Comparison of ENCODE assay signal across 17 cellular contexts in the genomic region with DNA sequence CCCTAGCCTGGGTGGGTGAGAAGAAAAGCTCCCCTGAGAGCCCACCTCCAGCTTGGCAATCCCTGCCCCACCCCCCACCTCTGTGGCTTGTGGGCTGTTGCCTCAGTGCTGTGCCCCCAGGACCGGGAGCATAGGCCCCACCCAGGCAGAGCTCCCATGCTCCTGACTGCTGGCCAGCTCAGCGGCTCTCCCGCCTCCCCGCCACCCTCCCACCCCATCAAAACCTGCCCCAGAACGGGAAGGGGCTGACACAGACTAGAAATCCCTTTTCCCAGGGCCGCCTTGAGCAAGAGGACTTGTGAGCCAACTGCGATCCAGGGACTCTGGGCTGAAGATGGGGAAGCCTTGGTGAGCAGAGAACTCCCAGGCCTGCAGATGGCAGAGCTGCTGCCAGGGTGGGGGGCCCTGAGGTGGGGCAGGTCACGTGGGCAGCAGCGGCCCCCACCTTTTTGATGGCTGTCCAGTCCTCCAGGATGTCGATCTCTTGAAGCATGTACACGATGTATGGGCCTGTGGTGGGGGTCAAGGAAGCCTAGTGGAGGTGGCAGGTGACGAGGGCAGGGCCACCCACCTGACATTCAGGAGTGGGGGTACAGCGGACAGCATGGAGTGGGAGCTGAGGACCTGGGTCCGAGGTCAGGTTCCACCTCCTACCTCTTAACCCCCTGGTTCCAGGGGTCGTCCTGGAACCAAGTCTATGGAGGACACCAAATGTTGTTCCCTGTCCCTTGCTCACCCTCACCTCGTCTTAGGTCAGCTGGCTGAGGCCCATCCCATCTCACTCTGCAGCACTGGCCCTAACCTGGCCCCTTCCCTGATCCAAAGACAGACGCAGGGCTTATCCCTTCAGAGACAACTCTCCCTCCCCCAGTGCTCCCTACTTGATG. TPM values are rescaled to one million over a fixed set of nuclear protein-coding genes. Genes with fewer than 3 reads are reported as not detected.
DNase-seq lines count a peak whose midpoint lies in the region; TF ChIP-seq lines count a peak whose summit lies in the region.
"Had no signal": no experiment of that assay in that cellular context is flagged by ENCODE, and none has a peak within 500 bp of the region (broad histone marks: within the 10 kb centered on the region; RNA-seq: fewer than 3 reads in every experiment).

No MANE protein-coding gene starts in this region.

- no peaks in the 10 kb centered on the region for H4K20me1 ChIP-seq in mammary epithelial cell (ENCODE audit: insufficient read depth, low read length)

- TF ChIP-seq CTCF in AG04450 (IDR thresholded peaks at IDR 0.05; ENCODE audit: low read depth, low read length), result no peak
- no peak for TF ChIP-seq CTCF in NB4 (IDR thresholded peaks at IDR 0.05; ENCODE audit: low read depth, low read length)
- no peak for TF ChIP-seq CTCF in mammary epithelial cell (conservative IDR thresholded peaks at IDR 0.05 in 1 of 2, IDR thresholded peaks at IDR 0.05 in 1 of 2; ENCODE audit: extremely low read depth in 1 of 2, insufficient read depth in 1 of 2, low read depth in 1 of 2, low read length in 2 of 2)
- no peak for TF ChIP-seq CTCF in coronary artery (IDR thresholded peaks at IDR 0.05)

- no peak for TF ChIP-seq POLR2A in NB4 (IDR thresholded peaks at IDR 0.05; ENCODE audit: extremely low read depth, insufficient read length)

- dilution Hi-C loops in mammary epithelial cell (cut with HindIII; ENCODE audit: low sequenced_read_pairs), result loop anchor here (5.0 kb wide), 2 partner anchors 49 to 89 kb away; no protein-coding TSS in a partner anchor

- H2BK15ac ChIP-seq in mesenchymal stem cell (ENCODE audit: low read depth, poor library complexity, severe bottlenecking), result peak overlapping the region; percentile 71

- WGBS in mammary epithelial cell (ENCODE audit: low coverage, missing lambda C conversion rate), result 60% methylated on average over 8 of the region's 17 CpGs
- 87% methylated on average over 17 of the region's 17 CpGs for WGBS in mesenchymal stem cell

- DNase-seq in AG04450 (ENCODE audit: low read depth, low spot score) (no peak), NB4 (ENCODE audit: low read depth) (peak; percentile 45), mammary epithelial cell (no peak), mesenchymal stem cell (no peak), coronary artery (ENCODE audit: low spot score) (no peak), HK-2 (ENCODE audit: unreplicated experiment) (no peak)
- DNase-seq in stimulated activated naive CD4-positive, alpha-beta T cell treated with Interleukin-2 at 50 U/mL for 16 hours (lab: John Stamatoyannopoulos, UW), result no peak
- no peak for DNase-seq in CD4-positive, alpha-beta memory T cell
- DNase-seq: amniotic stem cell; DND-41; effector CD8-positive, alpha-beta T cell; foreskin melanocyte; NCI-H2029 treated with DMSO at 0.1 percent for 48 hours; NCI-H748 treated with DMSO at 0.1 percent for 48 hours; occipital lobe; T-cell had no signal

- no peak overlapping the region for H2AFZ ChIP-seq in mammary epithelial cell (ENCODE audit: low read depth, low read length)
- no peak overlapping the region for H2AFZ ChIP-seq in mesenchymal stem cell (ENCODE audit: low read depth, low read length)

- H2BK5ac ChIP-seq in mesenchymal stem cell (ENCODE audit: low read depth, low read length, poor library complexity, severe bottlenecking), result no peak overlapping the region

- BruUV-seq in mammary epithelial cell (replicated peaks; lab: Mats Ljungman, UMichigan), result no TSS peak

- H4K8ac ChIP-seq in mesenchymal stem cell (ENCODE audit: low read length), result no peak overlapping the region

- no peak overlapping the region for H3K4ac ChIP-seq in mesenchymal stem cell (ENCODE audit: low read depth in 1 of 2, low read length in 2 of 2)

- no peaks in the 10 kb centered on the region for H3K27me3 ChIP-seq in AG04450 (ENCODE audit: control insufficient read depth, insufficient read depth, low read length)
- no peaks in the 10 kb centered on the region for H3K27me3 ChIP-seq in mammary epithelial cell (ENCODE audit: insufficient read depth, low read length)
- H3K27me3 ChIP-seq in mesenchymal stem cell (ENCODE audit: control insufficient read depth in 1 of 2, insufficient read depth in 1 of 2, low read length in 2 of 2), result no peaks in the 10 kb centered on the region
- H3K27me3 ChIP-seq in CD4-positive, alpha-beta memory T cell (ENCODE audit: insufficient read depth, low read length), result no peaks in the 10 kb centered on the region

- H3K14ac ChIP-seq in mesenchymal stem cell (ENCODE audit: low read length in 2 of 2), result no peak overlapping the region

- H3K4me1 Mint-ChIP-seq in CD4-positive, alpha-beta memory T cell, result peaks cover 20 to 39% (median 28%) of the 10 kb centered on the region in 4 donors

- peak overlapping the region in 1 of 8 donors; percentile 10 for H3K4me3 Mint-ChIP-seq in CD4-positive, alpha-beta memory T cell

- POLR2A ChIA-PET in AG04450 (lab: Yijun Ruan, JAX), result interaction anchor here (0.7 to 1.8 kb wide), 3 partner anchors 10 to 49 kb away, joined by 4 to 11 read pairs (median 4); a partner anchor contains a TSS
- POLR2A ChIA-PET in CD4-positive, alpha-beta memory T cell (lab: Charles Lee; ENCODE audit: partially characterized antibody), result interaction anchor here (0.6 to 1.3 kb wide), 4 partner anchors 9 to 47 kb away, joined by 3 to 4 read pairs (median 3); a partner anchor contains a TSS

- no peaks in the 10 kb centered on the region for H3K27me3 Mint-ChIP-seq in CD4-positive, alpha-beta memory T cell
- H3K27me3 Mint-ChIP-seq: T-cell had no signal

- no peak overlapping the region for H4K91ac ChIP-seq in mesenchymal stem cell (ENCODE audit: low read length)

- H3K27ac Mint-ChIP-seq in CD4-positive, alpha-beta memory T cell, result peak overlapping the region in 1 of 7 donors; percentile 72

- no peak overlapping the region for H3K18ac ChIP-seq in mesenchymal stem cell (ENCODE audit: low read depth in 1 of 2, low read length in 2 of 2)

- peaks cover 28% of the 10 kb centered on the region for H3K79me1 ChIP-seq in mesenchymal stem cell (replicated peaks; ENCODE audit: low read length, poor library complexity, severe bottlenecking)

- H3K79me2 ChIP-seq in mammary epithelial cell (ENCODE audit: insufficient read depth, low read length), result peaks cover 52% of the 10 kb centered on the region

- H2BK12ac ChIP-seq in mesenchymal stem cell (ENCODE audit: low read length in 2 of 2), result peak overlapping the region in 1 of 2 experiments; percentile 49

- intact Hi-C loops in mammary epithelial cell (cut with micrococcal nuclease), result loop anchor here (2.0 to 5.0 kb wide), 2 partner anchors 50 to 144 kb away; a partner anchor contains a TSS
- intact Hi-C loops in CD4-positive, alpha-beta memory T cell (cut with micrococcal nuclease), result no loop called here

- peak overlapping the region; percentile 63 for H2AK5ac ChIP-seq in mesenchymal stem cell (ENCODE audit: low read length, severe bottlenecking)

- no peak overlapping the region for H2BK120ac ChIP-seq in mesenchymal stem cell (ENCODE audit: low read depth, low read length)

- H3K4me1 ChIP-seq in mammary epithelial cell (ENCODE audit: insufficient read depth, low read length) (peaks cover 56% of the 10 kb centered on the region), mesenchymal stem cell (ENCODE audit: control insufficient read depth, insufficient read depth, low read depth, low read length) (peaks cover 67% of the 10 kb centered on the region)
- peaks cover 23% of the 10 kb centered on the region for H3K4me1 ChIP-seq in CD4-positive, alpha-beta memory T cell (ENCODE audit: insufficient read depth, low read length)

- H3K4me3 ChIP-seq in AG04450 (ENCODE audit: low read depth, low read length), result no peak overlapping the region
- H3K4me3 ChIP-seq in NB4 (ENCODE audit: low read depth, low read length), result no peak overlapping the region
- no peak overlapping the region for H3K4me3 ChIP-seq in mammary epithelial cell (replicated peaks in 1 of 3; ENCODE audit: insufficient read depth in 1 of 3, low read depth in 2 of 3, low read length in 3 of 3)
- H3K4me3 ChIP-seq in mesenchymal stem cell (ENCODE audit: insufficient read depth in 1 of 2, low read depth in 1 of 2, low read length in 2 of 2), result no peak overlapping the region
- H3K4me3 ChIP-seq in coronary artery, result no peak overlapping the region
- H3K4me3 ChIP-seq in CD4-positive, alpha-beta memory T cell (ENCODE audit: low read length in 2 of 2), result no peak overlapping the region

- H3K4me2 ChIP-seq in mammary epithelial cell (ENCODE audit: insufficient read depth, low read depth, low read length) (peak overlapping the region; percentile 96), mesenchymal stem cell (ENCODE audit: low read length, poor library complexity, severe bottlenecking) (no peak overlapping the region)

- H3K23ac ChIP-seq in mesenchymal stem cell (ENCODE audit: low read length in 2 of 2), result no peak overlapping the region

- peaks cover 0 to 2% (median 0%) of the 10 kb centered on the region in 8 donors for H3K9me3 Mint-ChIP-seq in CD4-positive, alpha-beta memory T cell
- H3K9me3 Mint-ChIP-seq: T-cell had no signal

- H3K9ac ChIP-seq in mammary epithelial cell (ENCODE audit: insufficient read depth, low read length) (no peak overlapping the region), mesenchymal stem cell (ENCODE audit: low read length) (peak overlapping the region; percentile 99)

- H3K36me3 ChIP-seq in mammary epithelial cell (ENCODE audit: insufficient read depth, low read length), result peaks cover 13% of the 10 kb centered on the region
- peaks cover 60 to 66% of the 10 kb centered on the region in 2 experiments for H3K36me3 ChIP-seq in mesenchymal stem cell (ENCODE audit: control insufficient read depth in 1 of 2, insufficient read depth in 2 of 2, low read depth in 1 of 2, low read length in 2 of 2)
- peaks cover 36% of the 10 kb centered on the region for H3K36me3 ChIP-seq in CD4-positive, alpha-beta memory T cell (ENCODE audit: insufficient read depth, low read length)

- H3K27ac ChIP-seq in AG04450 (ENCODE audit: low read depth, low read length) (peak overlapping the region; percentile 97), mammary epithelial cell (ENCODE audit: insufficient read depth, low read depth, low read length) (peak overlapping the region; percentile 87), mesenchymal stem cell (ENCODE audit: low read length, poor library complexity, severe bottlenecking) (peak overlapping the region; percentile 97), coronary artery (no peak overlapping the region)
- no peak overlapping the region for H3K27ac ChIP-seq in CD4-positive, alpha-beta memory T cell (ENCODE audit: low read depth, low read length)

- H3K36me3 Mint-ChIP-seq in CD4-positive, alpha-beta memory T cell, result peaks cover 29 to 48% of the 10 kb centered on the region in 2 donors

- CTCF ChIA-PET in AG04450 (lab: Charles Lee) (interaction anchor here (1.1 to 1.6 kb wide), 3 partner anchors 26 to 48 kb away, joined by 5 to 7 read pairs (median 6); no protein-coding TSS in a partner anchor), mammary epithelial cell (lab: Charles Lee; ENCODE audit: low non-redundant PET) (interaction anchor here (0.8 kb wide), 1 partner anchor 26 kb away, joined by 8 read pairs; no protein-coding TSS in a partner anchor)
- CTCF ChIA-PET in CD4-positive, alpha-beta memory T cell (lab: Charles Lee; ENCODE audit: partially characterized antibody), result interaction anchor here (0.9 to 2.1 kb wide), 4 partner anchors 10 to 50 kb away, joined by 3 to 8 read pairs (median 4); no protein-coding TSS in a partner anchor

- H3K9me3 ChIP-seq in AG04450 (ENCODE audit: control insufficient read depth, insufficient read depth, low read length), result peaks cover 3% of the 10 kb centered on the region; the same call in 1 of the 2 replicates
- no peaks in the 10 kb centered on the region for H3K9me3 ChIP-seq in mammary epithelial cell (replicated peaks; ENCODE audit: insufficient read depth, low read length)
- no peaks in the 10 kb centered on the region for H3K9me3 ChIP-seq in mesenchymal stem cell (ENCODE audit: control insufficient read depth, low read length)
- no peaks in the 10 kb centered on the region for H3K9me3 ChIP-seq in CD4-positive, alpha-beta memory T cell (ENCODE audit: control insufficient read depth in 1 of 2, low read length in 2 of 2)

- in situ Hi-C loops in mammary epithelial cell (cut with MboI; ENCODE audit: low sequenced_read_pairs in 2 of 2), result no loop called here

RNA-seq across cellular contexts. Expression of a gene that starts 2.3 kb away (rescaled TPM):
- polyA plus RNA-seq in AG04450 (2011; rRNA removed) (6.7 and 9.0 TPM in 2 replicates), mammary epithelial cell (22.4 TPM)
- polyA minus RNA-seq in AG04450 (2011; rRNA and poly(A)+ RNA removed), result 5.7 and 5.9 TPM in 2 replicates
- total RNA-seq in mammary epithelial cell, result 10 to 100 TPM; 28.5 to 75.6 TPM
- polyA minus RNA-seq in mammary epithelial cell, result 25.0 TPM
- polyA plus RNA-seq in mesenchymal stem cell (2013, experiment 1 of 2), result 29.1 TPM
- 26.9 TPM for polyA plus RNA-seq in mesenchymal stem cell (2013, experiment 2 of 2)
- total RNA-seq in CD4-positive, alpha-beta memory T cell, result 10 to 100 TPM in 1 of 2 experiments, 1 to 10 TPM in 1; 5.8 to 10.1 TPM
- polyA plus RNA-seq in CD4-positive, alpha-beta memory T cell, result 1 to 10 TPM; 2.1 to 4.9 TPM

RNA-seq across cellular contexts. Expression of a gene that starts 6.4 kb away (rescaled TPM):
- polyA plus RNA-seq in AG04450 (2011; rRNA removed), result 35.2 and 39.3 TPM in 2 replicates
- 12.9 and 15.2 TPM in 2 replicates for polyA minus RNA-seq in AG04450 (2011; rRNA and poly(A)+ RNA removed)
- total RNA-seq in mammary epithelial cell, result 10 to 100 TPM; 56.3 to 69.4 TPM
- polyA plus RNA-seq in mammary epithelial cell, result 75.0 TPM
- 32.9 TPM for polyA minus RNA-seq in mammary epithelial cell
- 37.1 TPM for polyA plus RNA-seq in mesenchymal stem cell (2013, experiment 1 of 2)
- polyA plus RNA-seq in mesenchymal stem cell (2013, experiment 2 of 2), result 35.4 TPM
- 10 to 100 TPM; 49.8 to 50.8 TPM for total RNA-seq in CD4-positive, alpha-beta memory T cell
- polyA plus RNA-seq in CD4-positive, alpha-beta memory T cell, result 10 to 100 TPM; 70.3 to 78.7 TPM

RNA-seq across cellular contexts. Expression of a gene that starts 8.9 kb away (rescaled TPM):
- polyA plus RNA-seq in AG04450 (2011; rRNA removed) (15.9 and 17.7 TPM in 2 replicates), mammary epithelial cell (11.0 TPM)
- polyA minus RNA-seq in AG04450 (2011; rRNA and poly(A)+ RNA removed), result 3.0 and 4.4 TPM in 2 replicates
- 10 to 100 TPM; 10.1 to 15.5 TPM for total RNA-seq in mammary epithelial cell
- polyA minus RNA-seq in mammary epithelial cell, result 3.0 TPM
- 31.2 TPM for polyA plus RNA-seq in mesenchymal stem cell (2013, experiment 1 of 2)
- polyA plus RNA-seq in mesenchymal stem cell (2013, experiment 2 of 2), result 31.7 TPM
- total RNA-seq in CD4-positive, alpha-beta memory T cell, result 1 to 10 TPM; 9.7 to 9.8 TPM
- 10 to 100 TPM; 12.2 to 12.7 TPM for polyA plus RNA-seq in CD4-positive, alpha-beta memory T cell

RNA-seq across cellular contexts. Expression of a gene that starts 21.7 kb away (rescaled TPM):
- polyA plus RNA-seq in AG04450 (2011; rRNA removed) (105 and 128 TPM in 2 replicates), mammary epithelial cell (not detected)
- 55.9 and 67.4 TPM in 2 replicates for polyA minus RNA-seq in AG04450 (2011; rRNA and poly(A)+ RNA removed)
- total RNA-seq in mammary epithelial cell, result under 1 TPM in 1 of 2 donors, not detected in 1; 0.67 TPM
- polyA minus RNA-seq in mammary epithelial cell, result not detected
- polyA plus RNA-seq in mesenchymal stem cell (2013, experiment 1 of 2), result 318 TPM
- 313 TPM for polyA plus RNA-seq in mesenchymal stem cell (2013, experiment 2 of 2)
- total RNA-seq in CD4-positive, alpha-beta memory T cell, result under 1 TPM in 1 of 2 experiments, not detected in 1; 0.12 TPM
- under 1 TPM in 1 of 2 donors, not detected in 1; 0.18 TPM for polyA plus RNA-seq in CD4-positive, alpha-beta memory T cell

RNA-seq across cellular contexts. Expression of a gene that starts 33.0 kb away (rescaled TPM):
- polyA plus RNA-seq in AG04450 (2011; rRNA removed) (0.16 and 0.46 TPM in 2 replicates), mammary epithelial cell (5.2 TPM)
- 0.14 and 0.26 TPM in 2 replicates for polyA minus RNA-seq in AG04450 (2011; rRNA and poly(A)+ RNA removed)
- 1 to 10 TPM; 3.2 to 5.9 TPM for total RNA-seq in mammary epithelial cell
- 4.5 TPM for polyA minus RNA-seq in mammary epithelial cell
- 14.6 TPM for polyA plus RNA-seq in mesenchymal stem cell (2013, experiment 1 of 2)
- 14.5 TPM for polyA plus RNA-seq in mesenchymal stem cell (2013, experiment 2 of 2)
- 10 to 100 TPM; 15.0 to 15.5 TPM for total RNA-seq in CD4-positive, alpha-beta memory T cell
- 1 to 10 TPM in 1 of 2 donors, under 1 TPM in 1; 0.87 to 3.1 TPM for polyA plus RNA-seq in CD4-positive, alpha-beta memory T cell
- total RNA-seq: LHCN-M2 had no signal

Comparison
In these comparisons a context has a peak if more than half of its experiments do, and no peak if none do; other contexts are left out.
1. H3K27ac ChIP-seq: peak in AG04450 (single experiment), mammary epithelial cell (single experiment) and mesenchymal stem cell (single experiment); none in coronary artery (0 of 2) and CD4-positive, alpha-beta memory T cell (single experiment).